34 cellular contexts compared by ENCODE assay signal in genomic region chr1:24886241-24886640, GRCh38. TPM values are rescaled to one million over a fixed set of nuclear protein-coding genes. Genes with fewer than 3 reads are reported as not detected.
DNase-seq lines count a peak whose midpoint lies in the region; ATAC-seq, FAIRE-seq and TF ChIP-seq lines count a peak whose summit lies in the region.
"Had no signal": no experiment of that assay in that cellular context is flagged by ENCODE, and none has a peak within 500 bp of the region (broad histone marks: within the 10 kb centered on the region; RNA-seq: fewer than 3 reads in every experiment).

No MANE protein-coding gene starts in this region.

- CTCF ChIA-PET in HepG2 (lab: Yijun Ruan, JAX; ENCODE audit: low intra/inter-chr PET ratio, low total read pairs), result no interaction called here

- no peaks in the 10 kb centered on the region for H4K20me1 ChIP-seq in HepG2 (ENCODE audit: insufficient read depth, low read length)
- H4K20me1 ChIP-seq: BLaER1 treated with 17β-estradiol and CSF1 and Interleukin-3, amounts not matched to agents 10 nM and 100 nM had no signal

- DNase-seq in right lobe of liver, result peak in 2 of 3 donors; percentile 4 to 14
- DNase-seq in HepG2 (ENCODE audit: low spot score), result no peak
- DNase-seq in chondrocyte (ENCODE audit: low spot score), result peak; percentile 22
- DNase-seq in sciatic nerve (ENCODE audit: low spot score), result peak; percentile 41
- DNase-seq in urothelium cell line (ENCODE audit: low spot score), result no peak
- DNase-seq in T-helper 1 cell, result no peak
- DNase-seq: activated CD4-positive, alpha-beta T cell treated with anti-CD3 and anti-CD28 coated beads, Interleukin-2, amount 10 ng/mL, durations not matched to agents 24 days and 14 days; activated naive CD8-positive, alpha-beta T cell treated with anti-CD3 and anti-CD28 coated beads for 36 hours; anterior cingulate cortex; COR-L47; DMS53; effector memory CD4-positive, alpha-beta T cell; hypothalamus; Karpas-422; left cardiac atrium; NCI-H1417 treated with DMSO at 0.1 percent for 48 hours; NCI-H2081 treated with DMSO at 0.1 percent for 48 hours; NCI-H226; NCI-H69; PC-3; retina; stimulated activated CD4-positive, alpha-beta T cell treated with anti-CD3 and anti-CD28 coated beads, Interleukin-1b, Interleukin-23, amount 100 ng/mL, for 48 hours; T-helper 2 cell had no signal

- TF ChIP-seq CTCF in right lobe of liver (IDR thresholded peaks at IDR 0.05) (no peak), HepG2 (CRISPR knock-in tag; IDR thresholded peaks at IDR 0.05) (no peak), chondrocyte (IDR thresholded peaks at IDR 0.05) (no peak)

- H3K27ac Mint-ChIP-seq in chondrocyte (ENCODE audit: unreplicated experiment), result no peak overlapping the region
- H3K27ac Mint-ChIP-seq: activated CD4-positive, alpha-beta T cell treated with anti-CD3 and anti-CD28 coated beads, Interleukin-2, amount 10 ng/mL, durations not matched to agents 24 days and 14 days; activated naive CD8-positive, alpha-beta T cell treated with anti-CD3 and anti-CD28 coated beads for 36 hours; stimulated activated naive CD8-positive, alpha-beta T cell treated with anti-CD3 and anti-CD28 coated beads, Interleukin-15, Interleukin-2, amounts not matched to agents 100 ng/mL and 50 ng/mL, for 24 hours had no signal

- H3K4me1 Mint-ChIP-seq in chondrocyte (ENCODE audit: low read depth), result no peaks in the 10 kb centered on the region
- H3K4me1 Mint-ChIP-seq: activated CD4-positive, alpha-beta T cell treated with anti-CD3 and anti-CD28 coated beads, Interleukin-2, amount 10 ng/mL, durations not matched to agents 24 days and 14 days; activated naive CD8-positive, alpha-beta T cell treated with anti-CD3 and anti-CD28 coated beads for 36 hours had no signal

- TF ChIP-seq POLR2A in right lobe of liver (IDR thresholded peaks at IDR 0.05) (no peak), HepG2 (IDR thresholded peaks at IDR 0.05; ENCODE audit: insufficient read depth in 1 of 2, low read depth in 2 of 2, low read length in 2 of 2) (no peak)

- intact Hi-C loops in right lobe of liver (cut with DNase I) (no loop called here), HepG2 (cut with micrococcal nuclease; ENCODE audit: unreplicated experiment) (no loop called here), sciatic nerve (cut with DNase I) (no loop called here)

- POLR2A ChIA-PET in HepG2 (lab: Yijun Ruan, JAX), result no interaction called here

- H3K9ac ChIP-seq in HepG2 (ENCODE audit: insufficient read depth, low read depth, low read length), result no peak overlapping the region
- H3K9ac ChIP-seq: BLaER1 treated with 17β-estradiol and CSF1 and Interleukin-3, amounts not matched to agents 10 nM and 100 nM had no signal

- no peaks in the 10 kb centered on the region for H3K79me2 ChIP-seq in HepG2 (ENCODE audit: insufficient read depth, low read length)

- FAIRE-seq in HepG2 (lab: Jason Lieb, UNC) (no peak), urothelium cell line (lab: Jason Lieb, UNC) (no peak)
- FAIRE-seq: bronchial epithelial cell, colon, pancreas had no signal

- H3K4me3 Mint-ChIP-seq in chondrocyte (ENCODE audit: unreplicated experiment), result no peak overlapping the region
- H3K4me3 Mint-ChIP-seq: activated CD4-positive, alpha-beta T cell treated with anti-CD3 and anti-CD28 coated beads, Interleukin-2, amount 10 ng/mL, durations not matched to agents 24 days and 14 days; activated naive CD8-positive, alpha-beta T cell treated with anti-CD3 and anti-CD28 coated beads for 36 hours; stimulated activated naive CD8-positive, alpha-beta T cell treated with anti-CD3 and anti-CD28 coated beads, Interleukin-15, Interleukin-2, amounts not matched to agents 100 ng/mL and 50 ng/mL, for 24 hours had no signal

- no peak overlapping the region for H3K27ac ChIP-seq in right lobe of liver
- H3K27ac ChIP-seq in HepG2 (ENCODE audit: extremely low read length, insufficient read depth, low read length), result no peak overlapping the region
- H3K27ac ChIP-seq: BLaER1 treated with 17β-estradiol and CSF1 and Interleukin-3, amounts not matched to agents 10 nM and 100 nM; epithelial cell of prostate; pancreas had no signal

- H3K36me3 ChIP-seq in right lobe of liver (no peaks in the 10 kb centered on the region), HepG2 (replicated peaks in 1 of 2; ENCODE audit: control insufficient read depth in 1 of 2, insufficient read depth in 2 of 2, low read length in 2 of 2) (no peaks in the 10 kb centered on the region)
- H3K36me3 ChIP-seq: BLaER1 treated with 17β-estradiol and CSF1 and Interleukin-3, amounts not matched to agents 10 nM and 100 nM; pancreas had no signal

- ATAC-seq in right lobe of liver (no peak), HepG2 (no peak), sciatic nerve (no peak), HG03039 (IDR thresholded peaks at IDR 0.05; ENCODE audit: unreplicated experiment) (no peak)
- ATAC-seq: HCT116, left cardiac atrium, pancreas, PC-3, SK-N-SH treated with all-trans-retinoic acid at 6 μM for 48 hours had no signal

- no peak for TF ChIP-seq RAD21 in HepG2 (CRISPR knock-in tag; IDR thresholded peaks at IDR 0.05)

- no peak overlapping the region for H3K4me2 ChIP-seq in HepG2 (ENCODE audit: low read depth, low read length)
- H3K4me2 ChIP-seq: BLaER1 treated with 17β-estradiol and CSF1 and Interleukin-3, amounts not matched to agents 10 nM and 100 nM; smooth muscle cell had no signal

- no CpG with 5 or more reads among the region's 1 CpG for WGBS in right lobe of liver (ENCODE audit: insufficient coverage, low coverage, low lambda C conversion rate, missing lambda C conversion rate)
- 38% methylated on average over 1 of the region's 1 CpG for WGBS in HepG2 (ENCODE audit: low lambda C conversion rate)

- TF ChIP-seq EP300 in HepG2 (IDR thresholded peaks at IDR 0.05; ENCODE audit: low read depth in 2 of 2, low read length in 2 of 2) (no peak), HepG2 (CRISPR knock-in tag; IDR thresholded peaks at IDR 0.05; ENCODE audit: borderline replicate concordance) (no peak)

- H3K27me3 Mint-ChIP-seq in chondrocyte (ENCODE audit: low read depth), result peaks cover 18% of the 10 kb centered on the region
- H3K27me3 Mint-ChIP-seq: activated naive CD8-positive, alpha-beta T cell treated with anti-CD3 and anti-CD28 coated beads for 36 hours had no signal

- peaks cover 31% of the 10 kb centered on the region for H3K9me3 Mint-ChIP-seq in chondrocyte (ENCODE audit: low read depth)

- peaks cover 0 to 7% (median 2%) of the 10 kb centered on the region in 4 donors for H3K4me1 ChIP-seq in right lobe of liver
- no peaks in the 10 kb centered on the region for H3K4me1 ChIP-seq in HepG2 (ENCODE audit: insufficient read depth, low read length)
- H3K4me1 ChIP-seq: BLaER1 treated with 17β-estradiol and CSF1 and Interleukin-3, amounts not matched to agents 10 nM and 100 nM; pancreas had no signal

- in situ Hi-C loops in HepG2 (cut with HindIII; ENCODE audit: extremely low pct_ligation_motif_present, low pct_unique_long_range_greater_than_20kb), result no loop called here

- no peak overlapping the region for H2AFZ ChIP-seq in HepG2 (ENCODE audit: low read length)

- H3K27me3 ChIP-seq in right lobe of liver (no peaks in the 10 kb centered on the region), HepG2 (ENCODE audit: control insufficient read depth in 1 of 2, insufficient read depth in 2 of 2, low read length in 2 of 2) (no peaks in the 10 kb centered on the region)
- H3K27me3 ChIP-seq: BLaER1 treated with 17β-estradiol and CSF1 and Interleukin-3, amounts not matched to agents 10 nM and 100 nM; pancreas had no signal

- H3K9me3 ChIP-seq in right lobe of liver, result no peaks in the 10 kb centered on the region
- H3K9me3 ChIP-seq in HepG2 (ENCODE audit: low read length), result no peaks in the 10 kb centered on the region
- H3K9me3 ChIP-seq: pancreas had no signal

- no peak overlapping the region for H3K4me3 ChIP-seq in right lobe of liver
- H3K4me3 ChIP-seq in HepG2 (replicated peaks in 1 of 3; ENCODE audit: insufficient read depth in 1 of 3, low read depth in 2 of 3, low read length in 3 of 3), result no peak overlapping the region
- H3K4me3 ChIP-seq: BLaER1 treated with 17β-estradiol and CSF1 and Interleukin-3, amounts not matched to agents 10 nM and 100 nM; pancreas; smooth muscle cell had no signal

- no TSS peak for BruUV-seq in HepG2 (replicated peaks; lab: Mats Ljungman, UMichigan)

- H3K36me3 Mint-ChIP-seq in chondrocyte (ENCODE audit: low read depth), result peaks cover 21% of the 10 kb centered on the region
- H3K36me3 Mint-ChIP-seq: activated naive CD8-positive, alpha-beta T cell treated with anti-CD3 and anti-CD28 coated beads for 36 hours had no signal

TF ChIP-seq in HepG2, 621 proteins besides CTCF, POLR2A, EP300 and RAD21 (continues in another document):
- TF ChIP-seq NR2F1 (CRISPR knock-in tag; IDR thresholded peaks at IDR 0.05) (no peak), SRSF9 (IDR thresholded peaks at IDR 0.05; ENCODE audit: borderline replicate concordance, insufficient read depth, low read depth, low read length, poor library complexity, severe bottlenecking) (no peak), NFKBIZ (CRISPR knock-in tag; IDR thresholded peaks at IDR 0.05) (no peak)

RNA-seq across cellular contexts. Expression of gene RUNX3, which starts 43.8 kb away (rescaled TPM):
- total RNA-seq in right lobe of liver, result 1 to 10 TPM in 3 of 6 experiments, under 1 TPM in 3; 0.46 to 3.1 (median 0.84) TPM
- 0.04 TPM in 1 of 2 replicates, not detected in the other for total RNA-seq in HepG2 (2016; rRNA removed; fragmentation: Illumina TruSeq; extraction: Trizol)
- total RNA-seq in HepG2 (2016; cell fraction: cytosol; rRNA removed; fragmentation: Illumina TruSeq; extraction: Trizol; ENCODE audit: low read depth), result not detected in 2 replicates
- total RNA-seq in HepG2 (2016; cell fraction: insoluble cytoplasmic fraction; rRNA removed; fragmentation: Illumina TruSeq; extraction: Trizol), result 0.04 and 0.06 TPM in 2 replicates
- 0.07 TPM in 1 of 2 replicates, not detected in the other for total RNA-seq in HepG2 (2016; cell fraction: membrane; rRNA removed; fragmentation: Illumina TruSeq; extraction: Trizol)
- total RNA-seq in HepG2 (2016; cell fraction: nucleus; rRNA removed; fragmentation: Illumina TruSeq; extraction: Trizol), result not detected in 2 replicates
- polyA plus RNA-seq in HepG2 (2011; rRNA removed), result 0.17 and 0.22 TPM in 2 replicates
- 0.12 and 0.21 TPM in 2 replicates for polyA plus RNA-seq in HepG2 (2011; cell fraction: cytosol; rRNA removed)
- 0.26 and 0.35 TPM in 2 replicates for polyA plus RNA-seq in HepG2 (2011; cell fraction: nucleus; rRNA removed)
- 0.67 and 0.68 TPM in 2 replicates for polyA plus RNA-seq in HepG2 (2012)
- 0.07 TPM in 1 of 2 replicates, not detected in the other for polyA plus RNA-seq in HepG2 (2016; cell fraction: cytosol; fragmentation: Illumina TruSeq; extraction: Trizol; ENCODE audit: low read depth)
- 0.05 and 0.15 TPM in 2 replicates for polyA plus RNA-seq in HepG2 (2016; cell fraction: insoluble cytoplasmic fraction; fragmentation: Illumina TruSeq; extraction: Trizol; ENCODE audit: low read depth)
- polyA plus RNA-seq in HepG2 (2016; cell fraction: membrane; fragmentation: Illumina TruSeq; extraction: Trizol; ENCODE audit: low read depth), result 0.09 and 0.14 TPM in 2 replicates
- polyA plus RNA-seq in HepG2 (2016; cell fraction: nucleus; fragmentation: Illumina TruSeq; extraction: Trizol; ENCODE audit: insufficient read depth, low read depth), result 0.19 TPM in 1 of 2 replicates, not detected in the other
- polyA minus RNA-seq in HepG2 (2011; rRNA and poly(A)+ RNA removed; ENCODE audit: low replicate concordance), result 0.74 TPM in 1 of 2 replicates, not detected in the other
- polyA minus RNA-seq in HepG2 (2011; cell fraction: cytosol; rRNA and poly(A)+ RNA removed), result 0.18 and 0.89 TPM in 2 replicates
- 0.12 TPM in 1 of 2 replicates, not detected in the other for polyA minus RNA-seq in HepG2 (2011; cell fraction: nucleus; rRNA and poly(A)+ RNA removed)
- total RNA-seq in chondrocyte, result 1.8 to 2.9 TPM in 2 of 3 replicates, not detected in the other
- total RNA-seq in sciatic nerve, result 2.0 TPM
- polyA plus RNA-seq: neural cell had no signal

Comparison
In these comparisons a context has a peak if more than half of its experiments do, and no peak if none do; other contexts are left out.
1. DNase-seq: peak in right lobe of liver (2 of 3), chondrocyte (single experiment) and sciatic nerve (single experiment); none in HepG2 (single experiment), urothelium cell line (single experiment) and T-helper 1 cell (0 of 5).